20 cellular contexts compared by ENCODE assay signal in genomic region chr11:119012629-119013170, GRCh38. TPM values are rescaled to one million over a fixed set of nuclear protein-coding genes. Genes with fewer than 3 reads are reported as not detected.
A peak's percentile ranks its signal among the peaks of the same experiment; 100 is the strongest.
DNase-seq lines count a peak whose midpoint lies in the region; ATAC-seq and TF ChIP-seq lines count a peak whose summit lies in the region.
"Had no signal": no experiment of that assay in that cellular context is flagged by ENCODE, and none has a peak within 500 bp of the region (broad histone marks: within the 10 kb centered on the region; RNA-seq: fewer than 3 reads in every experiment).

No MANE protein-coding gene starts in this region.

- no peaks in the 10 kb centered on the region for H3K27me3 ChIP-seq in Caco-2 (replicated peaks; ENCODE audit: control insufficient read depth, insufficient read depth, low read length)
- H3K27me3 ChIP-seq: upper lobe of left lung had no signal

- peaks cover 18% of the 10 kb centered on the region for H3K4me1 ChIP-seq in Caco-2

- H3K36me3 Mint-ChIP-seq in activated CD4-positive, alpha-beta T cell treated with anti-CD3 and anti-CD28 coated beads for 36 hours (ENCODE audit: low read depth) = peaks cover 63% of the 10 kb centered on the region
- H3K36me3 Mint-ChIP-seq in Caco-2 (ENCODE audit: insufficient read depth, unreplicated experiment) (peaks cover 95% of the 10 kb centered on the region), T-helper 17 cell (ENCODE audit: low read depth) (peaks cover 4% of the 10 kb centered on the region), nephron progenitor cell (ENCODE audit: low read depth) (peaks cover 57% of the 10 kb centered on the region)

- no peak for ATAC-seq in activated CD4-positive, alpha-beta T cell treated with anti-CD3 and anti-CD28 coated beads for 36 hours
- ATAC-seq in T-helper 17 cell (no peak), GM21528 (IDR thresholded peaks at IDR 0.05; ENCODE audit: low FRiP score, unreplicated experiment) (no peak)

- intact Hi-C loops in activated CD4-positive, alpha-beta T cell treated with anti-CD3 and anti-CD28 coated beads for 36 hours (cut with DNase I, micrococcal nuclease) = no loop called here
- intact Hi-C loops in Caco-2 (cut with micrococcal nuclease; ENCODE audit: unreplicated experiment) = no loop called here

- peaks cover 12% of the 10 kb centered on the region for H3K36me3 ChIP-seq in Caco-2 (ENCODE audit: control insufficient read depth, insufficient read depth, low read length)

- peak overlapping the region; percentile 39 for H3K27ac Mint-ChIP-seq in activated CD4-positive, alpha-beta T cell treated with anti-CD3 and anti-CD28 coated beads for 36 hours
- H3K27ac Mint-ChIP-seq in Caco-2 (ENCODE audit: unreplicated experiment) (peak overlapping the region; percentile 11), T-helper 17 cell (peak overlapping the region; percentile 84), nephron progenitor cell (peak overlapping the region; percentile 78)

- H3K9me3 Mint-ChIP-seq in activated CD4-positive, alpha-beta T cell treated with anti-CD3 and anti-CD28 coated beads for 36 hours (ENCODE audit: low read depth) = no peaks in the 10 kb centered on the region
- H3K9me3 Mint-ChIP-seq in Caco-2 (ENCODE audit: unreplicated experiment) (no peaks in the 10 kb centered on the region), nephron progenitor cell (no peaks in the 10 kb centered on the region)
- H3K9me3 Mint-ChIP-seq: CD8-positive, alpha-beta memory T cell; natural killer cell treated with Interleukin-12 subunit alpha and Interleukin-12 subunit beta and Interleukin-15 and Interleukin-18, amount 100 ng/mL, for 72 hours had no signal

- POLR2A ChIA-PET in activated CD4-positive, alpha-beta T cell treated with anti-CD3 and anti-CD28 coated beads for 36 hours (lab: Charles Lee) = no interaction called here
- POLR2A ChIA-PET in Caco-2 (lab: Charles Lee) = interaction anchor here (0.5 kb wide), 2 partner anchors 44 to 111 kb away, joined by 5 read pairs; no protein-coding TSS in a partner anchor

- H3K4me3 Mint-ChIP-seq in activated CD4-positive, alpha-beta T cell treated with anti-CD3 and anti-CD28 coated beads for 36 hours = no peak overlapping the region
- H3K4me3 Mint-ChIP-seq in Caco-2 (ENCODE audit: unreplicated experiment) = no peak overlapping the region
- H3K4me3 Mint-ChIP-seq in T-helper 17 cell = no peak overlapping the region
- no peak overlapping the region for H3K4me3 Mint-ChIP-seq in nephron progenitor cell
- H3K4me3 Mint-ChIP-seq: CD8-positive, alpha-beta memory T cell; natural killer cell treated with Interleukin-12 subunit alpha and Interleukin-12 subunit beta and Interleukin-15 and Interleukin-18, amount 100 ng/mL, for 72 hours had no signal

- H3K9me3 ChIP-seq in Caco-2 (no peaks in the 10 kb centered on the region), T-helper 17 cell (ENCODE audit: control insufficient read depth, low read length, poor library complexity, severe bottlenecking) (no peaks in the 10 kb centered on the region)
- H3K9me3 ChIP-seq: upper lobe of left lung had no signal

- no TSS peak for BruUV-seq in Caco-2 (replicated peaks; lab: Mats Ljungman, UMichigan)

- TF ChIP-seq CTCF in Caco-2 (IDR thresholded peaks at IDR 0.05; ENCODE audit: insufficient read depth in 1 of 2, low read depth in 1 of 2, low read length in 1 of 2, severe bottlenecking in 1 of 2, unreplicated experiment in 1 of 2) (no peak), nephron progenitor cell (IDR thresholded peaks at IDR 0.05) (no peak)

- H3K4me1 Mint-ChIP-seq in activated CD4-positive, alpha-beta T cell treated with anti-CD3 and anti-CD28 coated beads for 36 hours = peaks cover 30% of the 10 kb centered on the region
- H3K4me1 Mint-ChIP-seq in Caco-2 (ENCODE audit: low read depth, unreplicated experiment) (peaks cover 6% of the 10 kb centered on the region), T-helper 17 cell (peaks cover 14% of the 10 kb centered on the region), nephron progenitor cell (peaks cover 26% of the 10 kb centered on the region)

- DNase-seq in activated CD4-positive, alpha-beta T cell treated with anti-CD3 and anti-CD28 coated beads for 36 hours = no peak
- DNase-seq in activated CD4-positive, alpha-beta T cell treated with anti-CD3 and anti-CD28 coated beads, Interleukin-2, amount 50 U/mL, for 48 hours = no peak
- no peak for DNase-seq in Caco-2
- DNase-seq in T-helper 17 cell = no peak
- DNase-seq in nephron progenitor cell = no peak
- no peak for DNase-seq in pons (ENCODE audit: low spot score)
- no peak for DNase-seq in DMS79 (lab: John Stamatoyannopoulos, UW)
- DNase-seq: activated CD4-positive, alpha-beta T cell treated with anti-CD3 and anti-CD28 coated beads, Interleukin-2, amount 50 U/mL, for 1 hour; activated effector memory CD4-positive, alpha-beta T cell treated with Interleukin-2 at 50 U/mL for 16 hours; CD8-positive, alpha-beta memory T cell; kidney; NCI-H2029 treated with DMSO at 0.1 percent for 48 hours; NCI-H524; stimulated activated CD4-positive, alpha-beta T cell treated with anti-CD3 and anti-CD28 coated beads, Interleukin-12 subunit alpha, Interleukin-12 subunit beta, amount 100 ng/mL, for 4 hours; upper lobe of left lung had no signal

- no peaks in the 10 kb centered on the region for H3K27me3 Mint-ChIP-seq in activated CD4-positive, alpha-beta T cell treated with anti-CD3 and anti-CD28 coated beads for 36 hours
- no peaks in the 10 kb centered on the region for H3K27me3 Mint-ChIP-seq in Caco-2 (ENCODE audit: insufficient read depth, unreplicated experiment)
- H3K27me3 Mint-ChIP-seq in T-helper 17 cell = no peaks in the 10 kb centered on the region
- H3K27me3 Mint-ChIP-seq in nephron progenitor cell (ENCODE audit: low read depth, poor library complexity) = peaks cover under 1% of the 10 kb centered on the region
- H3K27me3 Mint-ChIP-seq: CD8-positive, alpha-beta memory T cell; natural killer cell treated with Interleukin-12 subunit alpha and Interleukin-12 subunit beta and Interleukin-15 and Interleukin-18, amount 100 ng/mL, for 72 hours had no signal

- H3K4me3 ChIP-seq in Caco-2 (ENCODE audit: low read depth, low read length) = no peak overlapping the region
- H3K4me3 ChIP-seq: upper lobe of left lung had no signal

- CTCF ChIA-PET in activated CD4-positive, alpha-beta T cell treated with anti-CD3 and anti-CD28 coated beads for 36 hours (lab: Charles Lee) = interaction anchor here (0.8 kb wide), 1 partner anchor 12 kb away, joined by 3 read pairs; no protein-coding TSS in a partner anchor
- CTCF ChIA-PET in Caco-2 (lab: Charles Lee) = interaction anchor here (1.3 kb wide), 1 partner anchor 101 kb away, joined by 3 read pairs; no protein-coding TSS in a partner anchor

RNA-seq across cellular contexts. Expression of gene RPS25, which starts 5.4 kb away (rescaled TPM):
- 1,000 to 10,000 TPM; 1,590 to 1,820 TPM for total RNA-seq in activated CD4-positive, alpha-beta T cell treated with anti-CD3 and anti-CD28 coated beads for 36 hours
- total RNA-seq in Caco-2 (2022) (1,811 and 1,967 TPM in 2 replicates), T-helper 17 cell (1,000 to 10,000 TPM; 2,323 to 2,414 TPM)

RNA-seq across cellular contexts. Expression of gene TRAPPC4, which starts 5.9 kb away (rescaled TPM):
- total RNA-seq in activated CD4-positive, alpha-beta T cell treated with anti-CD3 and anti-CD28 coated beads for 36 hours = 10 to 100 TPM; 62.2 to 81.9 TPM
- total RNA-seq in Caco-2 (2022) (118 and 126 TPM in 2 replicates), T-helper 17 cell (10 to 100 TPM; 62.4 to 69.5 TPM)

RNA-seq across cellular contexts. Expression of gene CENATAC, which starts 14.8 kb away (rescaled TPM):
- total RNA-seq in activated CD4-positive, alpha-beta T cell treated with anti-CD3 and anti-CD28 coated beads for 36 hours = 10 to 100 TPM; 23.7 to 26.2 TPM
- total RNA-seq in Caco-2 (2022) (185 and 194 TPM in 2 replicates), T-helper 17 cell (100 to 1,000 TPM; 116 TPM)

RNA-seq across cellular contexts. Expression of gene SLC37A4, which starts 18.0 kb away (rescaled TPM):
- 10 to 100 TPM; 26.2 to 36.2 TPM for total RNA-seq in activated CD4-positive, alpha-beta T cell treated with anti-CD3 and anti-CD28 coated beads for 36 hours
- total RNA-seq in Caco-2 (2022) (97.8 and 108 TPM in 2 replicates), T-helper 17 cell (10 to 100 TPM in 1 of 2 donors, 1 to 10 TPM in 1; 9.0 to 11.0 TPM)

RNA-seq across cellular contexts. Expression of gene FOXR1, which starts 41.1 kb away (rescaled TPM):
- total RNA-seq in activated CD4-positive, alpha-beta T cell treated with anti-CD3 and anti-CD28 coated beads for 36 hours = not detected
- total RNA-seq in Caco-2 (2022) = not detected in 2 replicates
- not detected for total RNA-seq in T-helper 17 cell
- total RNA-seq: A673; CD8-positive, alpha-beta memory T cell; Daoy; kidney; natural killer cell treated with Interleukin-12 subunit alpha and Interleukin-12 subunit beta and Interleukin-15 and Interleukin-18, amount 100 ng/mL, for 72 hours; SK-MEL-5; upper lobe of left lung had no signal

Comparison
In these comparisons a context has a peak if more than half of its experiments do, and no peak if none do; other contexts are left out.
1. H3K27ac Mint-ChIP-seq: peak in every context shown above with its lines; median percentile 84 in T-helper 17 cell; 78 in nephron progenitor cell; 39 in activated CD4-positive, alpha-beta T cell treated with anti-CD3 and anti-CD28 coated beads for 36 hours; 11 in Caco-2.